In the genomic region with DNA sequence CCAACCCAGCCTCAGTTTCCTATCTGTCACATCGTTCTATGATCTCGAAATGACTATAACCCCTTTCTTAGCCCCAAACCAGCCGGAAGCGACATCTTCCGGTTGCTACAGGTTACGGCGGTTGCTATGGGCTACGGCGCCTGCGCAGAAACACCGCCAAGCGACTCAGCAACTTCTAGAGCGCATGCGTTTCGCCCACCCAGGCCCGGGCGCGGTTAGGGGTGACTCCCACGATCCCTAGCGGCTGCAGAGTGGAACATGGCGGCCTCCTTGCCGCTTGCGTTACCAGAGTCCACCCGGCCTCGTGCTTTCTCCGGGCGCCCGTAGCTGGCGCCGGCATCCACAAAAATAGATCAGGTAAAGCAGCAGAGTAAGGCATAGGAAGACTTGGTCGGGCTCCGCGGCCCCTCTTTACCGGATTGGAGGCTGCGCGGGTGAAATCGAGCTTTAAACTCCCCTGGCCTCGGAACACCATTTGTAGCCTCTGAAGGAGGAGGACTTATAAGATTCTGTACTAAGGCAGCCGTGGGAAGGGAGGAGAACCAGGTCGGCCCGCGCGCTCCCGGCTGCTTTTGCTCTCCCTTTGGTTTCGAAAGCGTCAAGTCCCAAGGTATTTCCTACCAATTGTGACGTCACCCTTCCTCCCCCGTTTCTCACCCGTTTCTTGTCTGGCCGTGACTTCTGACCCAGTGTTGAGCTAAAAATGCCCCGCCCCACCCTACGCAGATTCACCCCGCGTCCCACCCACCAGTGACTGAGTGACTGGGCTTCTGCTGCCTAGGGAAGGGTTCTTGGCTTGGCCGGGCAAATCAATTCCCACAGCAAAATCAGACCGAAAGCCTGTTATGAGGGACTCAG, we compare ENCODE assay signal across 1 cellular context.
A peak's percentile ranks its signal among the peaks of the same experiment; 100 is the strongest.
TF ChIP-seq lines count a peak whose summit lies in the region.

No MANE protein-coding gene starts in this region.

TF ChIP-seq in K562, 482 proteins besides CTCF, POLR2A, EP300 and RAD21 (continued from another document and continues in another):
- no peak for TF ChIP-seq CBX2 (IDR thresholded peaks at IDR 0.05; ENCODE audit: insufficient read depth, low read length, poor library complexity, severe bottlenecking)
- TF ChIP-seq, protein P1, sequence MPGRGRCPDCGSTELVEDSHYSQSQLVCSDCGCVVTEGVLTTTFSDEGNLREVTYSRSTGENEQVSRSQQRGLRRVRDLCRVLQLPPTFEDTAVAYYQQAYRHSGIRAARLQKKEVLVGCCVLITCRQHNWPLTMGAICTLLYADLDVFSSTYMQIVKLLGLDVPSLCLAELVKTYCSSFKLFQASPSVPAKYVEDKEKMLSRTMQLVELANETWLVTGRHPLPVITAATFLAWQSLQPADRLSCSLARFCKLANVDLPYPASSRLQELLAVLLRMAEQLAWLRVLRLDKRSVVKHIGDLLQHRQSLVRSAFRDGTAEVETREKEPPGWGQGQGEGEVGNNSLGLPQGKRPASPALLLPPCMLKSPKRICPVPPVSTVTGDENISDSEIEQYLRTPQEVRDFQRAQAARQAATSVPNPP (IDR thresholded peaks at IDR 0.05; ENCODE audit: borderline replicate concordance, insufficient read depth, insufficient read length): no peak
- TF ChIP-seq ZEB2 (IDR thresholded peaks at IDR 0.05): no peak
- no peak for TF ChIP-seq FOXA3 (CRISPR knock-in tag; conservative IDR thresholded peaks at IDR 0.05 in 1 of 2, IDR thresholded peaks at IDR 0.05 in 1 of 2)
- TF ChIP-seq, protein P2, sequence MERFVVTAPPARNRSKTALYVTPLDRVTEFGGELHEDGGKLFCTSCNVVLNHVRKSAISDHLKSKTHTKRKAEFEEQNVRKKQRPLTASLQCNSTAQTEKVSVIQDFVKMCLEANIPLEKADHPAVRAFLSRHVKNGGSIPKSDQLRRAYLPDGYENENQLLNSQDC (CRISPR knock-in tag; IDR thresholded peaks at IDR 0.05): no peak
- TF ChIP-seq HSF4 (CRISPR knock-in tag; IDR thresholded peaks at IDR 0.05; ENCODE audit: borderline replicate concordance): no peak
- TF ChIP-seq ZNF324 (CRISPR knock-in tag; IDR thresholded peaks at IDR 0.05): no peak
- TF ChIP-seq NCOA6 (IDR thresholded peaks at IDR 0.05): no peak
- peak; percentile 42; the same call in 1 of the 2 replicates for TF ChIP-seq DPF2 (IDR thresholded peaks at IDR 0.05)
- TF ChIP-seq TGIF2 (CRISPR knock-in tag; IDR thresholded peaks at IDR 0.05): no peak
- TF ChIP-seq, protein P3, sequence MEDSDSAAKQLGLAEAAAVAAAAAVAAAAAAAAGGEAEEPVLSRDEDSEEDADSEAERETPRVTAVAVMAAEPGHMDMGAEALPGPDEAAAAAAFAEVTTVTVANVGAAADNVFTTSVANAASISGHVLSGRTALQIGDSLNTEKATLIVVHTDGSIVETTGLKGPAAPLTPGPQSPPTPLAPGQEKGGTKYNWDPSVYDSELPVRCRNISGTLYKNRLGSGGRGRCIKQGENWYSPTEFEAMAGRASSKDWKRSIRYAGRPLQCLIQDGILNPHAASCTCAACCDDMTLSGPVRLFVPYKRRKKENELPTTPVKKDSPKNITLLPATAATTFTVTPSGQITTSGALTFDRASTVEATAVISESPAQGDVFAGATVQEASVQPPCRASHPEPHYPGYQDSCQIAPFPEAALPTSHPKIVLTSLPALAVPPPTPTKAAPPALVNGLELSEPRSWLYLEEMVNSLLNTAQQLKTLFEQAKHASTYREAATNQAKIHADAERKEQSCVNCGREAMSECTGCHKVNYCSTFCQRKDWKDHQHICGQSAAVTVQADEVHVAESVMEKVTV (CRISPR knock-in tag; IDR thresholded peaks at IDR 0.05): no peak
- TF ChIP-seq ZBED1 (IDR thresholded peaks at IDR 0.05): no peak
- TF ChIP-seq HNRNPH1 (optimal IDR thresholded peaks at IDR 0.05; ENCODE audit: low read depth, low read length): no peak
- TF ChIP-seq NFE2 (IDR thresholded peaks at IDR 0.05; ENCODE audit: low read depth): peak; percentile 69; the same call in 1 of the 2 replicates
- TF ChIP-seq ZNF140 (CRISPR knock-in tag; IDR thresholded peaks at IDR 0.05): no peak
- TF ChIP-seq, protein P4, sequence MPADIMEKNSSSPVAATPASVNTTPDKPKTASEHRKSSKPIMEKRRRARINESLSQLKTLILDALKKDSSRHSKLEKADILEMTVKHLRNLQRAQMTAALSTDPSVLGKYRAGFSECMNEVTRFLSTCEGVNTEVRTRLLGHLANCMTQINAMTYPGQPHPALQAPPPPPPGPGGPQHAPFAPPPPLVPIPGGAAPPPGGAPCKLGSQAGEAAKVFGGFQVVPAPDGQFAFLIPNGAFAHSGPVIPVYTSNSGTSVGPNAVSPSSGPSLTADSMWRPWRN (IDR thresholded peaks at IDR 0.05; ENCODE audit: low read depth): no peak
- no peak for TF ChIP-seq ZNF780A (CRISPR knock-in tag; IDR thresholded peaks at IDR 0.05)
- peak; percentile 51; the same call in 1 of the 2 replicates for TF ChIP-seq MTA1 (IDR thresholded peaks at IDR 0.05; ENCODE audit: borderline replicate concordance)
- TF ChIP-seq KAT8 (IDR thresholded peaks at IDR 0.05; ENCODE audit: low read depth): no peak
- TF ChIP-seq NCOA2 (IDR thresholded peaks at IDR 0.05; ENCODE audit: partially characterized antibody in 2 of 2): no peak
- 0 out of 2 replicates have a peak, but pooled peaks have one; percentile 48 for TF ChIP-seq CBX1 (IDR thresholded peaks at IDR 0.05; ENCODE audit: low read depth)
- no peak for TF ChIP-seq SMAD3 (CRISPR knock-in tag; conservative IDR thresholded peaks at IDR 0.05)
- TF ChIP-seq, protein P5, sequence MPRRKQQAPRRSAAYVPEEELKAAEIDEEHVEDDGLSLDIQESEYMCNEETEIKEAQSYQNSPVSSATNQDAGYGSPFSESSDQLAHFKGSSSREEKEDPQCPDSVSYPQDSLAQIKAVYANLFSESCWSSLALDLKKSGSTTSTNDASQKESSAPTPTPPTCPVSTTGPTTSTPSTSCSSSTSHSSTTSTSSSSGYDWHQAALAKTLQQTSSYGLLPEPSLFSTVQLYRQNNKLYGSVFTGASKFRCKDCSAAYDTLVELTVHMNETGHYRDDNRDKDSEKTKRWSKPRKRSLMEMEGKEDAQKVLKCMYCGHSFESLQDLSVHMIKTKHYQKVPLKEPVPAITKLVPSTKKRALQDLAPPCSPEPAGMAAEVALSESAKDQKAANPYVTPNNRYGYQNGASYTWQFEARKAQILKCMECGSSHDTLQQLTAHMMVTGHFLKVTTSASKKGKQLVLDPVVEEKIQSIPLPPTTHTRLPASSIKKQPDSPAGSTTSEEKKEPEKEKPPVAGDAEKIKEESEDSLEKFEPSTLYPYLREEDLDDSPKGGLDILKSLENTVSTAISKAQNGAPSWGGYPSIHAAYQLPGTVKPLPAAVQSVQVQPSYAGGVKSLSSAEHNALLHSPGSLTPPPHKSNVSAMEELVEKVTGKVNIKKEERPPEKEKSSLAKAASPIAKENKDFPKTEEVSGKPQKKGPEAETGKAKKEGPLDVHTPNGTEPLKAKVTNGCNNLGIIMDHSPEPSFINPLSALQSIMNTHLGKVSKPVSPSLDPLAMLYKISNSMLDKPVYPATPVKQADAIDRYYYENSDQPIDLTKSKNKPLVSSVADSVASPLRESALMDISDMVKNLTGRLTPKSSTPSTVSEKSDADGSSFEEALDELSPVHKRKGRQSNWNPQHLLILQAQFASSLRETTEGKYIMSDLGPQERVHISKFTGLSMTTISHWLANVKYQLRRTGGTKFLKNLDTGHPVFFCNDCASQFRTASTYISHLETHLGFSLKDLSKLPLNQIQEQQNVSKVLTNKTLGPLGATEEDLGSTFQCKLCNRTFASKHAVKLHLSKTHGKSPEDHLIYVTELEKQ (CRISPR knock-in tag; IDR thresholded peaks at IDR 0.05): no peak
- TF ChIP-seq, protein P6, sequence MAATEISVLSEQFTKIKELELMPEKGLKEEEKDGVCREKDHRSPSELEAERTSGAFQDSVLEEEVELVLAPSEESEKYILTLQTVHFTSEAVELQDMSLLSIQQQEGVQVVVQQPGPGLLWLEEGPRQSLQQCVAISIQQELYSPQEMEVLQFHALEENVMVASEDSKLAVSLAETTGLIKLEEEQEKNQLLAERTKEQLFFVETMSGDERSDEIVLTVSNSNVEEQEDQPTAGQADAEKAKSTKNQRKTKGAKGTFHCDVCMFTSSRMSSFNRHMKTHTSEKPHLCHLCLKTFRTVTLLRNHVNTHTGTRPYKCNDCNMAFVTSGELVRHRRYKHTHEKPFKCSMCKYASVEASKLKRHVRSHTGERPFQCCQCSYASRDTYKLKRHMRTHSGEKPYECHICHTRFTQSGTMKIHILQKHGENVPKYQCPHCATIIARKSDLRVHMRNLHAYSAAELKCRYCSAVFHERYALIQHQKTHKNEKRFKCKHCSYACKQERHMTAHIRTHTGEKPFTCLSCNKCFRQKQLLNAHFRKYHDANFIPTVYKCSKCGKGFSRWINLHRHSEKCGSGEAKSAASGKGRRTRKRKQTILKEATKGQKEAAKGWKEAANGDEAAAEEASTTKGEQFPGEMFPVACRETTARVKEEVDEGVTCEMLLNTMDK (IDR thresholded peaks at IDR 0.05; ENCODE audit: borderline replicate concordance, insufficient read depth, low read depth, low read length, poor library complexity, severe bottlenecking): no peak
- TF ChIP-seq, protein P7, sequence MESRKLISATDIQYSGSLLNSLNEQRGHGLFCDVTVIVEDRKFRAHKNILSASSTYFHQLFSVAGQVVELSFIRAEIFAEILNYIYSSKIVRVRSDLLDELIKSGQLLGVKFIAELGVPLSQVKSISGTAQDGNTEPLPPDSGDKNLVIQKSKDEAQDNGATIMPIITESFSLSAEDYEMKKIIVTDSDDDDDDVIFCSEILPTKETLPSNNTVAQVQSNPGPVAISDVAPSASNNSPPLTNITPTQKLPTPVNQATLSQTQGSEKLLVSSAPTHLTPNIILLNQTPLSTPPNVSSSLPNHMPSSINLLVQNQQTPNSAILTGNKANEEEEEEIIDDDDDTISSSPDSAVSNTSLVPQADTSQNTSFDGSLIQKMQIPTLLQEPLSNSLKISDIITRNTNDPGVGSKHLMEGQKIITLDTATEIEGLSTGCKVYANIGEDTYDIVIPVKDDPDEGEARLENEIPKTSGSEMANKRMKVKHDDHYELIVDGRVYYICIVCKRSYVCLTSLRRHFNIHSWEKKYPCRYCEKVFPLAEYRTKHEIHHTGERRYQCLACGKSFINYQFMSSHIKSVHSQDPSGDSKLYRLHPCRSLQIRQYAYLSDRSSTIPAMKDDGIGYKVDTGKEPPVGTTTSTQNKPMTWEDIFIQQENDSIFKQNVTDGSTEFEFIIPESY (CRISPR knock-in tag; IDR thresholded peaks at IDR 0.05): peak; percentile 42; the same call in 1 of the 2 replicates
- TF ChIP-seq, protein P8, sequence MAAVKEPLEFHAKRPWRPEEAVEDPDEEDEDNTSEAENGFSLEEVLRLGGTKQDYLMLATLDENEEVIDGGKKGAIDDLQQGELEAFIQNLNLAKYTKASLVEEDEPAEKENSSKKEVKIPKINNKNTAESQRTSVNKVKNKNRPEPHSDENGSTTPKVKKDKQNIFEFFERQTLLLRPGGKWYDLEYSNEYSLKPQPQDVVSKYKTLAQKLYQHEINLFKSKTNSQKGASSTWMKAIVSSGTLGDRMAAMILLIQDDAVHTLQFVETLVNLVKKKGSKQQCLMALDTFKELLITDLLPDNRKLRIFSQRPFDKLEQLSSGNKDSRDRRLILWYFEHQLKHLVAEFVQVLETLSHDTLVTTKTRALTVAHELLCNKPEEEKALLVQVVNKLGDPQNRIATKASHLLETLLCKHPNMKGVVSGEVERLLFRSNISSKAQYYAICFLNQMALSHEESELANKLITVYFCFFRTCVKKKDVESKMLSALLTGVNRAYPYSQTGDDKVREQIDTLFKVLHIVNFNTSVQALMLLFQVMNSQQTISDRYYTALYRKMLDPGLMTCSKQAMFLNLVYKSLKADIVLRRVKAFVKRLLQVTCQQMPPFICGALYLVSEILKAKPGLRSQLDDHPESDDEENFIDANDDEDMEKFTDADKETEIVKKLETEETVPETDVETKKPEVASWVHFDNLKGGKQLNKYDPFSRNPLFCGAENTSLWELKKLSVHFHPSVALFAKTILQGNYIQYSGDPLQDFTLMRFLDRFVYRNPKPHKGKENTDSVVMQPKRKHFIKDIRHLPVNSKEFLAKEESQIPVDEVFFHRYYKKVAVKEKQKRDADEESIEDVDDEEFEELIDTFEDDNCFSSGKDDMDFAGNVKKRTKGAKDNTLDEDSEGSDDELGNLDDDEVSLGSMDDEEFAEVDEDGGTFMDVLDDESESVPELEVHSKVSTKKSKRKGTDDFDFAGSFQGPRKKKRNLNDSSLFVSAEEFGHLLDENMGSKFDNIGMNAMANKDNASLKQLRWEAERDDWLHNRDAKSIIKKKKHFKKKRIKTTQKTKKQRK (IDR thresholded peaks at IDR 0.05; ENCODE audit: borderline replicate concordance, low read depth, low read length): no peak
- TF ChIP-seq U2AF2 (optimal IDR thresholded peaks at IDR 0.05; ENCODE audit: low read depth, low read length): no peak
- TF ChIP-seq, protein P9, sequence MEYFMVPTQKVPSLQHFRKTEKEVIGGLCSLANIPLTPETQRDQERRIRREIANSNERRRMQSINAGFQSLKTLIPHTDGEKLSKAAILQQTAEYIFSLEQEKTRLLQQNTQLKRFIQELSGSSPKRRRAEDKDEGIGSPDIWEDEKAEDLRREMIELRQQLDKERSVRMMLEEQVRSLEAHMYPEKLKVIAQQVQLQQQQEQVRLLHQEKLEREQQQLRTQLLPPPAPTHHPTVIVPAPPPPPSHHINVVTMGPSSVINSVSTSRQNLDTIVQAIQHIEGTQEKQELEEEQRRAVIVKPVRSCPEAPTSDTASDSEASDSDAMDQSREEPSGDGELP (CRISPR knock-in tag; IDR thresholded peaks at IDR 0.05; ENCODE audit: borderline replicate concordance): peak; percentile 64; the same call in 1 of the 2 replicates
- no peak for TF ChIP-seq ZNF445 (CRISPR knock-in tag; IDR thresholded peaks at IDR 0.05; ENCODE audit: low read depth)
- TF ChIP-seq NR2C1 (IDR thresholded peaks at IDR 0.05): peak; percentile 48
- peak; percentile 73 for TF ChIP-seq NR2C1 (tag; IDR thresholded peaks at IDR 0.05)
- TF ChIP-seq NONO (IDR thresholded peaks at IDR 0.05; ENCODE audit: low read depth in 2 of 2, low read length in 1 of 2): no peak
- no peak for TF ChIP-seq ZNF766 (CRISPR knock-in tag; conservative IDR thresholded peaks at IDR 0.05)
- no peak for TF ChIP-seq ZNF121 (CRISPR knock-in tag; conservative IDR thresholded peaks at IDR 0.05)
- no peak for TF ChIP-seq SPI1 (IDR thresholded peaks at IDR 0.05; ENCODE audit: borderline replicate concordance, low read depth, low read length)
- TF ChIP-seq CXXC5 (CRISPR knock-in tag; IDR thresholded peaks at IDR 0.05): peak; percentile 55
- TF ChIP-seq GATAD2A (IDR thresholded peaks at IDR 0.05): no peak
- peak; percentile 68; the same call in 1 of the 2 replicates for TF ChIP-seq ZNF232 (CRISPR knock-in tag; IDR thresholded peaks at IDR 0.05)
- TF ChIP-seq, protein P10, sequence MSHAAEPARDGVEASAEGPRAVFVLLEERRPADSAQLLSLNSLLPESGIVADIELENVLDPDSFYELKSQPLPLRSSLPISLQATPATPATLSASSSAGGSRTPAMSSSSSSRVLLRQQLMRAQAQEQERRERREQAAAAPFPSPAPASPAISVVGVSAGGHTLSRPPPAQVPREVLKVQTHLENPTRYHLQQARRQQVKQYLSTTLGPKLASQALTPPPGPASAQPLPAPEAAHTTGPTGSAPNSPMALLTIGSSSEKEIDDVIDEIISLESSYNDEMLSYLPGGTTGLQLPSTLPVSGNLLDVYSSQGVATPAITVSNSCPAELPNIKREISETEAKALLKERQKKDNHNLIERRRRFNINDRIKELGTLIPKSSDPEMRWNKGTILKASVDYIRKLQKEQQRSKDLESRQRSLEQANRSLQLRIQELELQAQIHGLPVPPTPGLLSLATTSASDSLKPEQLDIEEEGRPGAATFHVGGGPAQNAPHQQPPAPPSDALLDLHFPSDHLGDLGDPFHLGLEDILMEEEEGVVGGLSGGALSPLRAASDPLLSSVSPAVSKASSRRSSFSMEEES (CRISPR knock-in tag; IDR thresholded peaks at IDR 0.05): no peak
